Comparison of ENCODE assay signal across 11 cellular contexts in genomic region chr12:52148541-52149181, GRCh38. TPM values are rescaled to one million over a fixed set of nuclear protein-coding genes. Genes with fewer than 3 reads are reported as not detected.
DNase-seq lines count a peak whose midpoint lies in the region; TF ChIP-seq lines count a peak whose summit lies in the region.
"Had no signal": no experiment of that assay in that cellular context is flagged by ENCODE, and none has a peak within 500 bp of the region (broad histone marks: within the 10 kb centered on the region; RNA-seq: fewer than 3 reads in every experiment).

No MANE protein-coding gene starts in this region.

- H3K27ac Mint-ChIP-seq in activated naive CD8-positive, alpha-beta T cell treated with anti-CD3 and anti-CD28 coated beads for 36 hours, result no peak overlapping the region
- H3K27ac Mint-ChIP-seq: activated B cell treated with CpG ODN at 0.5 μM for 24 hours had no signal

- peak overlapping the region; percentile 99 for H3K27ac ChIP-seq in suprapubic skin

- no peaks in the 10 kb centered on the region for H3K9me3 ChIP-seq in iPS-15b (ENCODE audit: control insufficient read depth, insufficient read depth, low read length)
- no peaks in the 10 kb centered on the region for H3K9me3 ChIP-seq in suprapubic skin

- H3K4me1 Mint-ChIP-seq in activated naive CD8-positive, alpha-beta T cell treated with anti-CD3 and anti-CD28 coated beads for 36 hours, result peaks cover 5% of the 10 kb centered on the region

- TF ChIP-seq EP300 in suprapubic skin (IDR thresholded peaks at IDR 0.05), result no peak

- H3K4me3 Mint-ChIP-seq in activated naive CD8-positive, alpha-beta T cell treated with anti-CD3 and anti-CD28 coated beads for 36 hours, result no peak overlapping the region
- H3K4me3 Mint-ChIP-seq: activated B cell treated with CpG ODN at 0.5 μM for 24 hours had no signal

- H3K9ac ChIP-seq in iPS-15b (ENCODE audit: low read depth, low read length), result peak overlapping the region; percentile 39

- no peak for TF ChIP-seq POLR2A in suprapubic skin (IDR thresholded peaks at IDR 0.05)

- H3K27me3 Mint-ChIP-seq in activated naive CD8-positive, alpha-beta T cell treated with anti-CD3 and anti-CD28 coated beads for 36 hours, result peaks cover 10% of the 10 kb centered on the region

- peaks cover 3% of the 10 kb centered on the region for H3K4me1 ChIP-seq in iPS-15b (ENCODE audit: control insufficient read depth, insufficient read depth, low read length)
- peaks cover 100% of the 10 kb centered on the region for H3K4me1 ChIP-seq in suprapubic skin

- peak; percentile 14 for DNase-seq in DMS 273 (lab: John Stamatoyannopoulos, UW; ENCODE audit: unreplicated experiment)
- no peak for DNase-seq in DMS 273 treated with DMSO at 0.1 percent for 48 hours (lab: John Stamatoyannopoulos, UW)
- DNase-seq in RPMI8226, result peak; percentile 60
- no peak for DNase-seq in suprapubic skin (ENCODE audit: low spot score in 2 of 2)
- DNase-seq in activated CD8-positive, alpha-beta memory T cell treated with anti-CD3 and anti-CD28 coated beads, Interleukin-2, amount 50 U/mL, for 48 hours, result no peak
- DNase-seq in NCI-H510A treated with DMSO at 0.1 percent for 48 hours (lab: John Stamatoyannopoulos, UW), result no peak
- DNase-seq in activated naive CD8-positive, alpha-beta T cell treated with anti-CD3 and anti-CD28 coated beads for 36 hours, result no peak
- DNase-seq: activated B cell treated with CpG ODN at 0.5 μM for 24 hours; NCI-H1930; stimulated activated CD4-positive, alpha-beta T cell treated with anti-CD3 and anti-CD28 coated beads, Interleukin-4, amount 100 ng/mL, for 24 hours had no signal

- whole genome bisulfite sequencing in suprapubic skin, result 42% methylated on average over 6 of the region's 13 CpGs

- H3K27me3 ChIP-seq in iPS-15b (ENCODE audit: control insufficient read depth, insufficient read depth, low read length) (peaks cover 5% of the 10 kb centered on the region), suprapubic skin (no peaks in the 10 kb centered on the region)

- no peak for TF ChIP-seq CTCF in suprapubic skin (IDR thresholded peaks at IDR 0.05)

- H3K4me3 ChIP-seq in iPS-15b (ENCODE audit: low read depth, low read length) (no peak overlapping the region), suprapubic skin (no peak overlapping the region)

- H3K36me3 Mint-ChIP-seq in activated naive CD8-positive, alpha-beta T cell treated with anti-CD3 and anti-CD28 coated beads for 36 hours, result no peaks in the 10 kb centered on the region

- H3K36me3 ChIP-seq in iPS-15b (ENCODE audit: control insufficient read depth, insufficient read depth, low read length), result no peaks in the 10 kb centered on the region
- H3K36me3 ChIP-seq in suprapubic skin, result no peaks in the 10 kb centered on the region

- no peaks in the 10 kb centered on the region for H3K9me3 Mint-ChIP-seq in activated naive CD8-positive, alpha-beta T cell treated with anti-CD3 and anti-CD28 coated beads for 36 hours
- H3K9me3 Mint-ChIP-seq: activated B cell treated with CpG ODN at 0.5 μM for 24 hours had no signal

RNA-seq across cellular contexts. Expression of gene KRT80, which starts 43.2 kb away (rescaled TPM):
- 100 to 1,000 TPM in 3 of 4 donors, 10 to 100 TPM in 1; 78.6 to 293 (median 185) TPM for total RNA-seq in suprapubic skin
- not detected for total RNA-seq in activated naive CD8-positive, alpha-beta T cell treated with anti-CD3 and anti-CD28 coated beads for 36 hours
- total RNA-seq: activated B cell treated with CpG ODN at 0.5 μM for 24 hours had no signal

Comparison
In these comparisons a context has a peak if more than half of its experiments do, and no peak if none do; other contexts are left out.
1. DNase-seq: peak in DMS 273 (single experiment) and RPMI8226 (single experiment); none in DMS 273 treated with DMSO at 0.1 percent for 48 hours (single experiment), suprapubic skin (0 of 2), activated CD8-positive, alpha-beta memory T cell treated with anti-CD3 and anti-CD28 coated beads, Interleukin-2, amount 50 U/mL, for 48 hours (single experiment), NCI-H510A treated with DMSO at 0.1 percent for 48 hours (single experiment) and activated naive CD8-positive, alpha-beta T cell treated with anti-CD3 and anti-CD28 coated beads for 36 hours (single experiment).
2. RNA of gene KRT80, which starts 43.2 kb away (total RNA-seq): 78.6 to 293 TPM in suprapubic skin; not detected in activated naive CD8-positive, alpha-beta T cell treated with anti-CD3 and anti-CD28 coated beads for 36 hours; every median in the first group is over 10 times any median in the second.